ENCODE assay signal across 17 cellular contexts in genomic region chr4:26762650-26763049, GRCh38.
DNase-seq lines count a peak whose midpoint lies in the region; ATAC-seq, FAIRE-seq and TF ChIP-seq lines count a peak whose summit lies in the region.
"Had no signal": no experiment of that assay in that cellular context is flagged by ENCODE, and none has a peak within 500 bp of the region (broad histone marks: within the 10 kb centered on the region; RNA-seq: fewer than 3 reads in every experiment).

No MANE protein-coding gene starts in this region.

- H3K36me3 ChIP-seq in osteoblast (ENCODE audit: insufficient read depth, low read length), result peaks cover 11% of the 10 kb centered on the region
- no peaks in the 10 kb centered on the region for H3K36me3 ChIP-seq in kidney (ENCODE audit: control insufficient read depth in 1 of 2, insufficient read depth in 2 of 2, low read length in 2 of 2)
- H3K36me3 ChIP-seq: cardiac muscle cell, vagina had no signal

- peak; percentile 37 for DNase-seq in D341Med (ENCODE audit: low spot score)
- peak; percentile 12 for DNase-seq in amniotic epithelial cell (ENCODE audit: low read depth)
- DNase-seq in foreskin keratinocyte, result peak in 1 of 2 donors; percentile 12
- no peak for DNase-seq in osteoblast (ENCODE audit: insufficient read length, low spot score, missing footprints)
- DNase-seq in T-helper 2 cell, result no peak
- no peak for DNase-seq in kidney
- DNase-seq: activated CD4-positive, alpha-beta T cell treated with anti-CD3 and anti-CD28 coated beads, Interleukin-2, amount 50 U/mL, for 48 hours; DMS79 treated with DMSO at 0.1 percent for 48 hours; effector CD4-positive, alpha-beta T cell; hypothalamus; NCI-H1436 treated with DMSO at 0.1 percent for 48 hours; stimulated activated CD4-positive, alpha-beta T cell treated with anti-CD3 and anti-CD28 coated beads, Interleukin-2, amount 100 ng/mL, for 48 hours had no signal

- no peak overlapping the region for H2AFZ ChIP-seq in osteoblast (ENCODE audit: low read length)

- H3K9ac ChIP-seq in kidney (ENCODE audit: low read length in 2 of 2), result no peak overlapping the region

- no peaks in the 10 kb centered on the region for H4K20me1 ChIP-seq in osteoblast (ENCODE audit: insufficient read depth, low read length)

- no peak overlapping the region for H3K4me3 ChIP-seq in osteoblast (ENCODE audit: insufficient read depth, low read length)
- H3K4me3 ChIP-seq in kidney (ENCODE audit: low read length in 2 of 2), result no peak overlapping the region
- H3K4me3 ChIP-seq: cardiac muscle cell, vagina had no signal

- H3K4me2 ChIP-seq in osteoblast (ENCODE audit: insufficient read depth, low read length), result no peak overlapping the region

- TF ChIP-seq CTCF in foreskin keratinocyte (conservative IDR thresholded peaks at IDR 0.05), result no peak
- TF ChIP-seq CTCF in osteoblast (IDR thresholded peaks at IDR 0.05; ENCODE audit: extremely low read depth, low read depth, low read length), result no peak
- no peak for TF ChIP-seq CTCF in kidney (IDR thresholded peaks at IDR 0.05; ENCODE audit: borderline replicate concordance, extremely low read depth, insufficient read depth)

- no peaks in the 10 kb centered on the region for H3K27me3 ChIP-seq in foreskin keratinocyte
- no peaks in the 10 kb centered on the region for H3K27me3 ChIP-seq in osteoblast (ENCODE audit: insufficient read depth, low read length)
- H3K27me3 ChIP-seq: cardiac muscle cell, vagina had no signal

- H3K9me3 ChIP-seq in osteoblast (ENCODE audit: low read depth, low read length), result no peaks in the 10 kb centered on the region
- H3K9me3 ChIP-seq in kidney (ENCODE audit: control insufficient read depth in 1 of 2, low read length in 2 of 2), result no peaks in the 10 kb centered on the region
- H3K9me3 ChIP-seq: vagina had no signal

- peak; percentile 48 for ATAC-seq in HG02870 (IDR thresholded peaks at IDR 0.05; ENCODE audit: unreplicated experiment)
- peak; percentile 41 for ATAC-seq in foreskin keratinocyte
- no peak for ATAC-seq in HG03025 (IDR thresholded peaks at IDR 0.05; ENCODE audit: low FRiP score, unreplicated experiment)
- ATAC-seq: left lobe of liver had no signal

- H3K79me2 ChIP-seq in osteoblast (ENCODE audit: insufficient read depth, low read length), result no peaks in the 10 kb centered on the region

- intact Hi-C loops in kidney (cut with DNase I), result no loop called here

- FAIRE-seq in kidney (lab: Jason Lieb, UNC), result no peak

- no peaks in the 10 kb centered on the region for H3K4me1 ChIP-seq in foreskin keratinocyte
- no peaks in the 10 kb centered on the region for H3K4me1 ChIP-seq in osteoblast (ENCODE audit: insufficient read depth, low read length)
- H3K4me1 ChIP-seq in kidney (ENCODE audit: control insufficient read depth in 1 of 2, insufficient read depth in 1 of 2, low read depth in 1 of 2, low read length in 2 of 2), result no peaks in the 10 kb centered on the region
- H3K4me1 ChIP-seq: vagina had no signal

- no peak overlapping the region for H3K27ac ChIP-seq in foreskin keratinocyte
- no peak overlapping the region for H3K27ac ChIP-seq in osteoblast (ENCODE audit: low read depth, low read length)
- no peak overlapping the region for H3K27ac ChIP-seq in kidney (ENCODE audit: low read depth in 2 of 2, low read length in 2 of 2)
- H3K27ac ChIP-seq: cardiac muscle cell, vagina had no signal

Comparison
In these comparisons a context has a peak if more than half of its experiments do, and no peak if none do; other contexts are left out.
1. DNase-seq: peak in D341Med (single experiment) and amniotic epithelial cell (single experiment); none in osteoblast (single experiment), T-helper 2 cell (0 of 5) and kidney (single experiment).